In genomic region chr2:79200762-79201161, GRCh38 we compare ENCODE assay signal across 19 cellular contexts. TPM values are rescaled to one million over a fixed set of nuclear protein-coding genes. Genes with fewer than 3 reads are reported as not detected.
DNase-seq lines count a peak whose midpoint lies in the region; ATAC-seq, FAIRE-seq and TF ChIP-seq lines count a peak whose summit lies in the region.
"Had no signal": no experiment of that assay in that cellular context is flagged by ENCODE, and none has a peak within 500 bp of the region (broad histone marks: within the 10 kb centered on the region; RNA-seq: fewer than 3 reads in every experiment).

No MANE protein-coding gene starts in this region.

- WGBS in H1 (ENCODE audit: extremely low coverage in 1 of 2, insufficient coverage in 1 of 2, insufficient read length in 1 of 2, insufficient replicate concordance in 2 of 2, low coverage in 1 of 2, low lambda C conversion rate in 2 of 2, missing lambda C conversion rate in 1 of 2), 2 experiments = 41% methylated on average over 1 of the region's 1 CpG; no CpG with 5 or more reads in 1 of the 2 experiments

- H3K23me2 ChIP-seq in H1 (ENCODE audit: low read depth, low read length) = no peaks in the 10 kb centered on the region

- no peak overlapping the region for H3K18ac ChIP-seq in H1 (ENCODE audit: extremely low read depth, low read length)

- POLR2A ChIA-PET in H1 (lab: Charles Lee; ENCODE audit: partially characterized antibody) = no interaction called here

- no peaks in the 10 kb centered on the region for H4K20me1 ChIP-seq in H1 (replicated peaks in 1 of 2; ENCODE audit: control insufficient read depth in 1 of 2, insufficient read depth in 2 of 2, low read length in 2 of 2)
- H4K20me1 ChIP-seq: BLaER1 had no signal

- CTCF ChIA-PET in H1 (lab: Charles Lee; ENCODE audit: partially characterized antibody) = interaction anchor here (1.3 to 7.2 kb wide), 4 partner anchors 10 to 688 kb away, joined by 3 to 31 read pairs (median 6); no protein-coding TSS in a partner anchor

- no peak overlapping the region for H2BK20ac ChIP-seq in H1 (ENCODE audit: low read length)

- H3K4me1 ChIP-seq in HUES48 (ENCODE audit: control insufficient read depth, insufficient read depth, low read length) (peaks cover 33% of the 10 kb centered on the region), H1 (replicated peaks in 1 of 4; ENCODE audit: control insufficient read depth in 3 of 4, insufficient read depth in 4 of 4, low read length in 3 of 4) (peaks cover 0 to 4% (median 1%) of the 10 kb centered on the region in 4 experiments; a peak in 3 of 7 replicates), parathyroid adenoma (peaks cover 78% of the 10 kb centered on the region)
- H3K4me1 ChIP-seq: BLaER1, Caco-2, HAP-1 had no signal

- H3K27ac ChIP-seq in HUES48 (ENCODE audit: low read depth, low read length) (no peak overlapping the region), H1 (ENCODE audit: low read depth, low read length) (no peak overlapping the region), parathyroid adenoma (no peak overlapping the region)
- H3K27ac ChIP-seq: BLaER1, GM23248 had no signal

- no peaks in the 10 kb centered on the region for H3K79me1 ChIP-seq in H1 (ENCODE audit: low read depth, low read length)

- H4K91ac ChIP-seq in H1 (replicated peaks; ENCODE audit: insufficient read length, low read length) = no peak overlapping the region

- H3K9me3 ChIP-seq in HUES48 (ENCODE audit: control insufficient read depth, insufficient read depth, low read length) (no peaks in the 10 kb centered on the region), H1 (ENCODE audit: insufficient read depth in 2 of 2, low read depth in 1 of 2, low read length in 1 of 2) (no peaks in the 10 kb centered on the region), parathyroid adenoma (ENCODE audit: control insufficient read depth, low read length) (no peaks in the 10 kb centered on the region)
- H3K9me3 ChIP-seq: BLaER1, Caco-2, HAP-1 had no signal

- no peak overlapping the region for H3K23ac ChIP-seq in H1 (ENCODE audit: insufficient read length)

- H2AK5ac ChIP-seq in H1 (ENCODE audit: low read depth, low read length) = no peak overlapping the region

- H3K9ac ChIP-seq in HUES48 (ENCODE audit: low read depth, low read length) = no peak overlapping the region
- H3K9ac ChIP-seq in H1 (replicated peaks in 1 of 4; ENCODE audit: extremely low read depth in 1 of 4, low read depth in 3 of 4, low read length in 3 of 4) = no peak overlapping the region
- H3K9ac ChIP-seq in parathyroid adenoma = no peak overlapping the region
- H3K9ac ChIP-seq: BLaER1, GM23248 had no signal

- no peak for TF ChIP-seq RAD21 in H1 (IDR thresholded peaks at IDR 0.05 in 1 of 2, conservative IDR thresholded peaks at IDR 0.05 in 1 of 2; ENCODE audit: low read depth in 2 of 2, low read length in 2 of 2)

- H4K8ac ChIP-seq in H1 (ENCODE audit: extremely low read depth, insufficient read depth, low read length) = no peak overlapping the region

- H4K5ac ChIP-seq in H1 (ENCODE audit: insufficient read length, low read depth, low read length) = no peak overlapping the region

- no peak overlapping the region for H2AFZ ChIP-seq in H1 (ENCODE audit: low read length)
- peak overlapping the region; percentile 18 for H2AFZ ChIP-seq in parathyroid adenoma
- H2AFZ ChIP-seq: GM23248 had no signal

- H3K27me3 ChIP-seq in HUES48 (ENCODE audit: control insufficient read depth, insufficient read depth, low read length) (no peaks in the 10 kb centered on the region), H1 (replicated peaks in 1 of 4; ENCODE audit: control insufficient read depth in 3 of 4, extremely low read depth in 1 of 4, insufficient read depth in 3 of 4, low read length in 3 of 4) (no peaks in the 10 kb centered on the region), parathyroid adenoma (ENCODE audit: control insufficient read depth, insufficient read depth, low read length) (no peaks in the 10 kb centered on the region)
- H3K27me3 ChIP-seq: BLaER1 had no signal

- ATAC-seq in GM18858 (IDR thresholded peaks at IDR 0.05; ENCODE audit: unreplicated experiment) (peak; percentile 55), GM18907 (IDR thresholded peaks at IDR 0.05; ENCODE audit: unreplicated experiment) (no peak)
- ATAC-seq: HepG2 had no signal

- H2BK15ac ChIP-seq in H1 (ENCODE audit: low read length) = no peak overlapping the region

- no peak for DNase-seq in H1 (ENCODE audit: low read depth in 1 of 2, low spot score in 2 of 2)
- DNase-seq in DMS53 treated with DMSO at 0.1 percent for 48 hours (lab: John Stamatoyannopoulos, UW; ENCODE audit: unreplicated experiment) = no peak
- DNase-seq in stimulated activated CD4-positive, alpha-beta T cell treated with anti-CD3 and anti-CD28 coated beads, Interleukin-4, amount 100 ng/mL, for 1 hour = no peak
- DNase-seq: 8988T; AML-193; Caco-2; CD8-positive, alpha-beta memory T cell; DMS53; GM23248 had no signal

- no peak overlapping the region for H2BK5ac ChIP-seq in H1 (ENCODE audit: low read depth, low read length)

- no peak for TF ChIP-seq POLR2A in H1 (IDR thresholded peaks at IDR 0.05; ENCODE audit: control extremely low read depth in 1 of 2, low read depth in 2 of 2, low read length in 2 of 2)

- TF ChIP-seq CTCF in H1 (IDR thresholded peaks at IDR 0.05; ENCODE audit: control extremely low read depth in 1 of 3, insufficient read depth in 1 of 3, low read depth in 1 of 3, low read length in 3 of 3) (no peak), parathyroid adenoma (IDR thresholded peaks at IDR 0.05) (no peak)

- no peak overlapping the region for H3K4me2 ChIP-seq in H1 (ENCODE audit: insufficient read depth in 1 of 2, low read depth in 2 of 2, low read length in 2 of 2)
- H3K4me2 ChIP-seq in parathyroid adenoma (ENCODE audit: low read length) = no peak overlapping the region
- H3K4me2 ChIP-seq: BLaER1 had no signal

- no peaks in the 10 kb centered on the region for H3K36me3 ChIP-seq in HUES48 (ENCODE audit: control insufficient read depth, insufficient read depth, low read length)
- no peaks in the 10 kb centered on the region for H3K36me3 ChIP-seq in H1 (ENCODE audit: control insufficient read depth in 2 of 4, insufficient read depth in 4 of 4, low read length in 3 of 4)
- no peaks in the 10 kb centered on the region for H3K36me3 ChIP-seq in parathyroid adenoma (ENCODE audit: control insufficient read depth, insufficient read depth, low read length)
- H3K36me3 ChIP-seq: BLaER1, HAP-1 had no signal

- H2BK12ac ChIP-seq in H1 (ENCODE audit: low read depth, low read length) = no peak overlapping the region

- H3K4me3 ChIP-seq in HUES48 (ENCODE audit: low read depth, low read length) (peak overlapping the region; percentile 26; the same call in 1 of the 2 replicates), H1 (ENCODE audit: extremely low read depth in 1 of 4, insufficient read depth in 2 of 4, low read depth in 3 of 4, low read length in 4 of 4) (peak overlapping the region in 1 of 4 experiments; percentile 19; a peak in 1 of 8 replicates), parathyroid adenoma (ENCODE audit: low read depth, low read length) (no peak overlapping the region)
- H3K4me3 ChIP-seq: BLaER1, GM23248, HAP-1 had no signal

- no peak overlapping the region for H3K56ac ChIP-seq in H1 (replicated peaks; ENCODE audit: insufficient read length, low read depth, low read length)

- H2BK120ac ChIP-seq in H1 (replicated peaks; ENCODE audit: low read depth, low read length) = no peak overlapping the region

- H3K79me2 ChIP-seq in H1 (ENCODE audit: control insufficient read depth in 1 of 2, insufficient read depth in 2 of 2, low read length in 2 of 2) (no peaks in the 10 kb centered on the region), parathyroid adenoma (no peaks in the 10 kb centered on the region)

- H3K14ac ChIP-seq in H1 (ENCODE audit: insufficient read length) = no peak overlapping the region

- no peak for TF ChIP-seq EP300 in H1 (IDR thresholded peaks at IDR 0.05; ENCODE audit: borderline replicate concordance in 1 of 2, low read depth in 2 of 2, low read length in 2 of 2)

- no peak for FAIRE-seq in H1 (lab: Jason Lieb, UNC)
- FAIRE-seq: GM12891, HepG2 had no signal

- H3K4ac ChIP-seq in H1 (replicated peaks; ENCODE audit: insufficient read length, low read depth, low read length) = no peak overlapping the region

TF ChIP-seq in H1, 55 proteins besides CTCF, POLR2A, EP300 and RAD21 (continues in another document):
- TF ChIP-seq SIN3A (conservative IDR thresholded peaks at IDR 0.05 in 1 of 2, IDR thresholded peaks at IDR 0.05 in 1 of 2; ENCODE audit: low read depth in 1 of 2, low read length in 2 of 2) = no peak

RNA-seq across cellular contexts. Expression of gene REG3A, which starts 41.2 kb away (rescaled TPM):
- not detected in 2 replicates for total RNA-seq in H1 (2021; fragmentation: NEBNext Ultra II Directional; extraction: Animal tissue kit (Norgen Biotek cat#: 25700))
- polyA plus RNA-seq in H1 (2011; rRNA removed) = not detected in 2 replicates
- not detected for polyA plus RNA-seq in H1 (2011; cell fraction: cytosol; rRNA removed)
- not detected for polyA plus RNA-seq in H1 (2011; cell fraction: nucleus; rRNA removed)
- polyA plus RNA-seq in H1 (2012, experiment 1 of 2) = not detected in 4 replicates
- polyA plus RNA-seq in H1 (2012, experiment 2 of 2) = not detected
- not detected for polyA plus RNA-seq in H1 (2013, experiment 1 of 2)
- polyA plus RNA-seq in H1 (2013, experiment 2 of 2) = not detected
- not detected in 2 replicates for polyA minus RNA-seq in H1 (2011; rRNA and poly(A)+ RNA removed)
- polyA minus RNA-seq in H1 (2011; cell fraction: cytosol; rRNA and poly(A)+ RNA removed) = not detected
- not detected for polyA minus RNA-seq in H1 (2011; cell fraction: nucleus; rRNA and poly(A)+ RNA removed)
- total RNA-seq: CD8-positive, alpha-beta memory T cell; G401; GM23248; HepG2; HT1080 had no signal
- polyA plus RNA-seq: CD8-positive, alpha-beta memory T cell; GM23248 had no signal
